9 cellular contexts compared by ENCODE assay signal in the genomic region with DNA sequence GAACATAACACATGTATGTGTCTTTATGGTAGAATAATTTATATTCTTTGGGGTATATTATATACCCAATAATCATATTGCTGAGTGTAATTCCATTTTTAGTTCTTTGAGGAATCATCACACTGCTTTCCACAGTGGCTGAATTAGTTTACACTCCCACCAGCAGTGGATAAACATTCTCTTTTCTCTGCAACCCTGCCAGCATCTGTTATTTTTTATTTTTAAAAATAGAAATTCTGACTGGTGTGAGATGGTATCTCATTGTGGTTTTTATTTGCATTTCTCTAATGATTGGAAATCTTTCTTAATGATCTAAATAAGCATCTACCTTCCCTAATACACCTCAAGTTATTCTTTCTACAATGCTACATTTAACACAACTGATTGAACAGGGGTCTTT.
"Had no signal": no experiment of that assay in that cellular context is flagged by ENCODE, and none has a peak within 500 bp of the region (broad histone marks: within the 10 kb centered on the region; RNA-seq: fewer than 3 reads in every experiment).

No MANE protein-coding gene starts in this region.

- H2AFZ ChIP-seq: GM23248, GM23338 had no signal

- H3K27ac Mint-ChIP-seq: GM23338, H9, HFFc6 had no signal

- H3K9me3 ChIP-seq: HAP-1 had no signal

- DNase-seq: GM23248, GOT3, H7, H9, HCEC 1CT, HFFc6 had no signal

- H3K4me1 Mint-ChIP-seq: GM23338, H9 had no signal

- ATAC-seq: GM23338, HCT116 had no signal

- H3K4me2 ChIP-seq: GM23338 had no signal

- H3K4me3 ChIP-seq: GM23248, GM23338, HAP-1 had no signal

- H3K36me3 ChIP-seq: HAP-1 had no signal

- H3K27ac ChIP-seq: GM23248 had no signal

- H3K9me3 Mint-ChIP-seq: H9, HFFc6 had no signal

- H3K9ac ChIP-seq: GM23248 had no signal

- H3K4me3 Mint-ChIP-seq: GM23338, H9, HFFc6 had no signal

- H3K4me1 ChIP-seq: HAP-1 had no signal
